8 cellular contexts compared by ENCODE assay signal in the genomic region with DNA sequence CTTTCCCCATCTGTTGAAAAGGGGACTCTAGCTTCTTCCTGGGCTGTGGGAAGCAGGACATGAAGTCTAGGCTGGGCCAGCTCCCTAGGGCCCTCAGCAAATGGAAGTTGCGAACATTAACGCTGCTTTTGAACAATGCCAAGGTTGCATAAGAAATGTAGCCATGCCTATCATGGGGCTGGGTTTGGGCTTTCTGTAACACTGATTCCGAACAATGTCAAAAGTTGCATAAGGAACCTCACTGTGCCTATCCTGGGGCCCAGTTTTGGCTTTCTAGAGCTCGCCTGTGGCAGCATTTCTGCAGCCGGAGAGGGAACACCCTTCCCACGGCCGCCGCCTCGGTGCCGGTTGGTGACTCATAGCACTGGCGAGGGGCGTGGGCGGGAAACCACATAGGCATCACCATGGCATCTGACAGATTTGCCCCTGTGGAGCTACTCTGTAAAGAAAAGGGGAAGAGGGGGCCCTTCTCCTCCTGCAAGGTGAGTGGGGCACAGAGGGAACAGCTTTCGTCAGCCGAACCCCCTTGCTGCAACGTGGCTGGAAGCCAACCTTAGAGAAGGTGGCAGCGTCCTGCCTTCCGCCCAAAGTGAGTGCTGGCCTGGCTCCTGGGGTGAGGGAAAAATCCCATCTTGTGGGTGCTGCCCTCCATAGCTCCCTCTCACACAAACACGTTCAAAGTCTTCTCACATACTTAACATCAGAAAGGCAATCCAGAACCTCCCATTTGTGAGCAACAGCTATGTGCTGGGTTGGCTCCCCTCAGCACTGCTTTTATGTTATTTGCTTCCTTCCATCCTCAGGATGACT. TPM values are rescaled to one million over a fixed set of nuclear protein-coding genes. Genes with fewer than 3 reads are reported as not detected.
DNase-seq lines count a peak whose midpoint lies in the region; ATAC-seq and TF ChIP-seq lines count a peak whose summit lies in the region.

No MANE protein-coding gene starts in this region.

- DNase-seq in AG08396 (ENCODE audit: low spot score) (peak; percentile 25), renal cortical epithelial cell (ENCODE audit: low read depth) (peak; percentile 3), kidney glomerular epithelial cell (lab: John Stamatoyannopoulos, UW) (no peak), epidermal melanocyte (ENCODE audit: insufficient read length, low spot score) (no peak)
- DNase-seq in activated CD4-positive, alpha-beta T cell treated with anti-CD3 and anti-CD28 coated beads, Interleukin-2, amount 10 ng/mL, durations not matched to agents 24 days and 14 days, result peak; percentile 87
- DNase-seq in central memory CD8-positive, alpha-beta T cell (ENCODE audit: low spot score in 2 of 2), result peak; percentile 7 to 40

- TF ChIP-seq EP300 in Ishikawa (IDR thresholded peaks at IDR 0.05; ENCODE audit: borderline replicate concordance), result no peak

- TF ChIP-seq RAD21 in Ishikawa (IDR thresholded peaks at IDR 0.05; ENCODE audit: low read depth), result no peak

- H3K9me3 Mint-ChIP-seq in activated CD4-positive, alpha-beta T cell treated with anti-CD3 and anti-CD28 coated beads, Interleukin-2, amount 10 ng/mL, durations not matched to agents 24 days and 14 days, result no peaks in the 10 kb centered on the region
- H3K9me3 Mint-ChIP-seq in central memory CD8-positive, alpha-beta T cell, result no peaks in the 10 kb centered on the region

- H3K27ac Mint-ChIP-seq in activated CD4-positive, alpha-beta T cell treated with anti-CD3 and anti-CD28 coated beads, Interleukin-2, amount 10 ng/mL, durations not matched to agents 24 days and 14 days, result peak overlapping the region; percentile 87
- peak overlapping the region; percentile 58 for H3K27ac Mint-ChIP-seq in central memory CD8-positive, alpha-beta T cell (ENCODE audit: low read depth)

- peaks cover 35% of the 10 kb centered on the region for H3K4me1 Mint-ChIP-seq in activated CD4-positive, alpha-beta T cell treated with anti-CD3 and anti-CD28 coated beads, Interleukin-2, amount 10 ng/mL, durations not matched to agents 24 days and 14 days
- H3K4me1 Mint-ChIP-seq in central memory CD8-positive, alpha-beta T cell, result peaks cover 40% of the 10 kb centered on the region

- intact Hi-C loops in activated CD4-positive, alpha-beta T cell treated with anti-CD3 and anti-CD28 coated beads, Interleukin-2, amount 10 ng/mL, durations not matched to agents 24 days and 14 days (cut with micrococcal nuclease), result loop anchor here (1.0 kb wide), 3 partner anchors 51 to 186 kb away; no protein-coding TSS in a partner anchor

- peak; percentile 83 for ATAC-seq in central memory CD8-positive, alpha-beta T cell (replicated peaks; ENCODE audit: extremely low read depth, poor library complexity, severe bottlenecking)
- no peak for ATAC-seq in GM21526 (IDR thresholded peaks at IDR 0.05; ENCODE audit: low FRiP score, unreplicated experiment)

- H3K27me3 Mint-ChIP-seq in activated CD4-positive, alpha-beta T cell treated with anti-CD3 and anti-CD28 coated beads, Interleukin-2, amount 10 ng/mL, durations not matched to agents 24 days and 14 days, result peaks cover 2% of the 10 kb centered on the region
- H3K27me3 Mint-ChIP-seq in central memory CD8-positive, alpha-beta T cell, result peaks cover under 1% of the 10 kb centered on the region

- H3K36me3 Mint-ChIP-seq in activated CD4-positive, alpha-beta T cell treated with anti-CD3 and anti-CD28 coated beads, Interleukin-2, amount 10 ng/mL, durations not matched to agents 24 days and 14 days (ENCODE audit: low read depth), result no peaks in the 10 kb centered on the region
- H3K36me3 Mint-ChIP-seq in central memory CD8-positive, alpha-beta T cell (ENCODE audit: insufficient read depth), result no peaks in the 10 kb centered on the region

- peak overlapping the region; percentile 68 for H3K4me3 Mint-ChIP-seq in activated CD4-positive, alpha-beta T cell treated with anti-CD3 and anti-CD28 coated beads, Interleukin-2, amount 10 ng/mL, durations not matched to agents 24 days and 14 days
- H3K4me3 Mint-ChIP-seq in central memory CD8-positive, alpha-beta T cell, result peak overlapping the region; percentile 69

TF ChIP-seq in Ishikawa, 13 proteins besides CTCF, POLR2A, EP300 and RAD21:
- no peak for TF ChIP-seq NFIC (IDR thresholded peaks at IDR 0.05)
- peak; percentile 70 for TF ChIP-seq EGR1 (IDR thresholded peaks at IDR 0.05)

RNA-seq across cellular contexts. Expression of a gene that starts 46.6 kb away (rescaled TPM):
- total RNA-seq in activated CD4-positive, alpha-beta T cell treated with anti-CD3 and anti-CD28 coated beads, Interleukin-2, amount 10 ng/mL, durations not matched to agents 24 days and 14 days, result 0.31 TPM in 1 of 2 replicates, not detected in the other
- total RNA-seq in renal cortical epithelial cell, result under 0.01 TPM in 1 of 2 replicates, not detected in the other

Comparison
In these comparisons a context has a peak if more than half of its experiments do, and no peak if none do; other contexts are left out.
1. DNase-seq: peak in AG08396 (single experiment), activated CD4-positive, alpha-beta T cell treated with anti-CD3 and anti-CD28 coated beads, Interleukin-2, amount 10 ng/mL, durations not matched to agents 24 days and 14 days (single experiment), central memory CD8-positive, alpha-beta T cell (2 of 2) and renal cortical epithelial cell (single experiment); none in kidney glomerular epithelial cell (single experiment) and epidermal melanocyte (single experiment).